ENCODE assay signal across 23 cellular contexts in genomic region chr4:101028886-101029285, GRCh38.
DNase-seq lines count a peak whose midpoint lies in the region; ATAC-seq lines count a peak whose summit lies in the region.
"Had no signal": no experiment of that assay in that cellular context is flagged by ENCODE, and none has a peak within 500 bp of the region (broad histone marks: within the 10 kb centered on the region; RNA-seq: fewer than 3 reads in every experiment).

No MANE protein-coding gene starts in this region.

- DNase-seq in central memory CD8-positive, alpha-beta T cell (ENCODE audit: low spot score in 2 of 2) = no peak
- DNase-seq in neuronal stem cell (ENCODE audit: low spot score) (no peak), A172 (ENCODE audit: low spot score) (no peak), ecto neural progenitor cell (ENCODE audit: low spot score) (no peak)
- DNase-seq in stimulated activated CD4-positive, alpha-beta T cell treated with anti-CD3 and anti-CD28 coated beads, Interleukin-2, amount 100 ng/mL, for 24 hours = no peak
- DNase-seq: activated CD4-positive, CD25-positive, alpha-beta regulatory T cell treated with anti-CD3 and anti-CD28 coated beads, Interleukin-2, amount 50 U/mL, for 72 hours; activated CD8-positive, alpha-beta T cell treated with anti-CD3 and anti-CD28 coated beads for 36 hours; anterior cingulate cortex; DMS 273 treated with DMSO at 0.1 percent for 48 hours; hippocampal formation; left colon; mesenchymal stem cell; NCI-H1105; NCI-H2029; NCI-H748 treated with DMSO at 0.1 percent for 48 hours; stimulated activated naive CD8-positive, alpha-beta T cell treated with anti-CD3 and anti-CD28 coated beads, Interleukin-15, amount 100 ng/mL, for 72 hours; T-helper 1 cell had no signal

- no peaks in the 10 kb centered on the region for H3K9me3 ChIP-seq in neuronal stem cell (replicated peaks in 1 of 2; ENCODE audit: control insufficient read depth in 2 of 2, insufficient read depth in 1 of 2, low read depth in 1 of 2, low read length in 2 of 2)
- H3K9me3 ChIP-seq: SJSA1 had no signal

- no peak overlapping the region for H2AK5ac ChIP-seq in neuronal stem cell (ENCODE audit: low read depth, low read length)

- H2BK5ac ChIP-seq in neuronal stem cell (ENCODE audit: low read length) = no peak overlapping the region

- H3K14ac ChIP-seq in neuronal stem cell (ENCODE audit: low read length) = no peak overlapping the region

- peak overlapping the region; percentile 19 for H3K27ac Mint-ChIP-seq in central memory CD8-positive, alpha-beta T cell (ENCODE audit: low read depth)
- H3K27ac Mint-ChIP-seq: activated CD8-positive, alpha-beta T cell treated with anti-CD3 and anti-CD28 coated beads for 36 hours; activated naive CD4-positive, alpha-beta T cell treated with anti-CD3 and anti-CD28 coated beads, Interleukin-2, amount 50 U/mL, for 72 hours; activated T-helper 17 cell treated with anti-CD3 and anti-CD28 coated beads, Interleukin-2, amount 50 U/mL, for 72 hours; stimulated activated naive CD8-positive, alpha-beta T cell treated with anti-CD3 and anti-CD28 coated beads, Interleukin-15, amount 100 ng/mL, for 72 hours had no signal

- H3K27me3 ChIP-seq in neuronal stem cell (ENCODE audit: control insufficient read depth in 3 of 3, insufficient read depth in 3 of 3, low read depth in 1 of 3, low read length in 3 of 3) = no peaks in the 10 kb centered on the region
- H3K27me3 ChIP-seq: SJSA1 had no signal

- H3K18ac ChIP-seq in neuronal stem cell (ENCODE audit: low read length) = no peak overlapping the region

- peaks cover 6 to 16% of the 10 kb centered on the region in 2 donors for H3K4me1 ChIP-seq in neuronal stem cell (ENCODE audit: control insufficient read depth in 2 of 2, insufficient read depth in 1 of 2, low read depth in 1 of 2, low read length in 2 of 2)
- H3K4me1 ChIP-seq: SJSA1 had no signal

- no peak overlapping the region for H4K8ac ChIP-seq in neuronal stem cell (ENCODE audit: low read depth, low read length)

- H4K91ac ChIP-seq in neuronal stem cell (ENCODE audit: low read depth, low read length, poor library complexity) = no peak overlapping the region

- H3K4me2 ChIP-seq in neuronal stem cell (ENCODE audit: insufficient read depth, low read length, poor library complexity, severe bottlenecking) = no peak overlapping the region

- H2AFZ ChIP-seq in neuronal stem cell (ENCODE audit: low read length) = no peak overlapping the region

- no peaks in the 10 kb centered on the region for H3K79me1 ChIP-seq in neuronal stem cell (ENCODE audit: low read depth, low read length)

- no peak overlapping the region for H3K9ac ChIP-seq in neuronal stem cell (ENCODE audit: low read depth, low read length, poor library complexity)

- H3K23ac ChIP-seq in neuronal stem cell (ENCODE audit: low read depth, low read length, poor library complexity) = no peak overlapping the region

- no peak overlapping the region for H2BK120ac ChIP-seq in neuronal stem cell (ENCODE audit: low read depth, low read length)

- H3K4me1 Mint-ChIP-seq in central memory CD8-positive, alpha-beta T cell = peaks cover 31% of the 10 kb centered on the region

- H3K4me3 Mint-ChIP-seq in central memory CD8-positive, alpha-beta T cell = no peak overlapping the region
- H3K4me3 Mint-ChIP-seq: activated CD8-positive, alpha-beta T cell treated with anti-CD3 and anti-CD28 coated beads for 36 hours; activated T-helper 17 cell treated with anti-CD3 and anti-CD28 coated beads, Interleukin-2, amount 50 U/mL, for 72 hours; stimulated activated naive CD8-positive, alpha-beta T cell treated with anti-CD3 and anti-CD28 coated beads, Interleukin-15, amount 100 ng/mL, for 72 hours had no signal

- H3K27ac ChIP-seq in neuronal stem cell (replicated peaks; ENCODE audit: low read length) = peak overlapping the region; percentile 49
- H3K27ac ChIP-seq: SJSA1 had no signal

- no peaks in the 10 kb centered on the region for H3K36me3 ChIP-seq in neuronal stem cell (replicated peaks in 1 of 2; ENCODE audit: control insufficient read depth in 2 of 2, insufficient read depth in 2 of 2, low read length in 2 of 2)

- no peaks in the 10 kb centered on the region for H3K27me3 Mint-ChIP-seq in central memory CD8-positive, alpha-beta T cell
- H3K27me3 Mint-ChIP-seq: activated CD8-positive, alpha-beta T cell treated with anti-CD3 and anti-CD28 coated beads for 36 hours; activated T-helper 17 cell treated with anti-CD3 and anti-CD28 coated beads, Interleukin-2, amount 50 U/mL, for 72 hours; stimulated activated naive CD8-positive, alpha-beta T cell treated with anti-CD3 and anti-CD28 coated beads, Interleukin-15, amount 100 ng/mL, for 72 hours had no signal

- ATAC-seq in GM18858 (IDR thresholded peaks at IDR 0.05; ENCODE audit: unreplicated experiment) = peak; percentile 57
- peak; percentile 51 for ATAC-seq in HG02852 (IDR thresholded peaks at IDR 0.05; ENCODE audit: unreplicated experiment)
- ATAC-seq in central memory CD8-positive, alpha-beta T cell (replicated peaks; ENCODE audit: extremely low read depth, poor library complexity, severe bottlenecking) = no peak
- no peak for ATAC-seq in HG03354 (IDR thresholded peaks at IDR 0.05; ENCODE audit: poor library complexity, severe bottlenecking, unreplicated experiment)
- ATAC-seq: activated CD8-positive, alpha-beta T cell treated with anti-CD3 and anti-CD28 coated beads for 36 hours; activated naive CD4-positive, alpha-beta T cell treated with anti-CD3 and anti-CD28 coated beads, Interleukin-2, amount 50 U/mL, for 72 hours; activated T-helper 17 cell treated with anti-CD3 and anti-CD28 coated beads, Interleukin-2, amount 50 U/mL, for 72 hours; left colon; stimulated activated naive CD8-positive, alpha-beta T cell treated with anti-CD3 and anti-CD28 coated beads, Interleukin-15, amount 100 ng/mL, for 72 hours had no signal

- no peaks in the 10 kb centered on the region for H3K9me3 Mint-ChIP-seq in central memory CD8-positive, alpha-beta T cell
- H3K9me3 Mint-ChIP-seq: activated CD8-positive, alpha-beta T cell treated with anti-CD3 and anti-CD28 coated beads for 36 hours; activated naive CD4-positive, alpha-beta T cell treated with anti-CD3 and anti-CD28 coated beads, Interleukin-2, amount 50 U/mL, for 72 hours; activated T-helper 17 cell treated with anti-CD3 and anti-CD28 coated beads, Interleukin-2, amount 50 U/mL, for 72 hours; stimulated activated naive CD8-positive, alpha-beta T cell treated with anti-CD3 and anti-CD28 coated beads, Interleukin-15, amount 100 ng/mL, for 72 hours had no signal

- peaks cover 6% of the 10 kb centered on the region for H3K36me3 Mint-ChIP-seq in central memory CD8-positive, alpha-beta T cell (ENCODE audit: insufficient read depth)

- H3K4me3 ChIP-seq in neuronal stem cell (ENCODE audit: low read length in 2 of 2) = no peak overlapping the region
- H3K4me3 ChIP-seq: SJSA1 had no signal

- H3K4ac ChIP-seq in neuronal stem cell (ENCODE audit: low read length) = no peak overlapping the region

- H2BK12ac ChIP-seq in neuronal stem cell (ENCODE audit: low read length) = no peak overlapping the region

- no peak overlapping the region for H2BK15ac ChIP-seq in neuronal stem cell (ENCODE audit: low read length)

Comparison
In these comparisons a context has a peak if more than half of its experiments do, and no peak if none do; other contexts are left out.
1. ATAC-seq: peak in GM18858 (single experiment) and HG02852 (single experiment); none in central memory CD8-positive, alpha-beta T cell (single experiment) and HG03354 (single experiment).